ENCODE assay signal across 12 cellular contexts in the genomic region with DNA sequence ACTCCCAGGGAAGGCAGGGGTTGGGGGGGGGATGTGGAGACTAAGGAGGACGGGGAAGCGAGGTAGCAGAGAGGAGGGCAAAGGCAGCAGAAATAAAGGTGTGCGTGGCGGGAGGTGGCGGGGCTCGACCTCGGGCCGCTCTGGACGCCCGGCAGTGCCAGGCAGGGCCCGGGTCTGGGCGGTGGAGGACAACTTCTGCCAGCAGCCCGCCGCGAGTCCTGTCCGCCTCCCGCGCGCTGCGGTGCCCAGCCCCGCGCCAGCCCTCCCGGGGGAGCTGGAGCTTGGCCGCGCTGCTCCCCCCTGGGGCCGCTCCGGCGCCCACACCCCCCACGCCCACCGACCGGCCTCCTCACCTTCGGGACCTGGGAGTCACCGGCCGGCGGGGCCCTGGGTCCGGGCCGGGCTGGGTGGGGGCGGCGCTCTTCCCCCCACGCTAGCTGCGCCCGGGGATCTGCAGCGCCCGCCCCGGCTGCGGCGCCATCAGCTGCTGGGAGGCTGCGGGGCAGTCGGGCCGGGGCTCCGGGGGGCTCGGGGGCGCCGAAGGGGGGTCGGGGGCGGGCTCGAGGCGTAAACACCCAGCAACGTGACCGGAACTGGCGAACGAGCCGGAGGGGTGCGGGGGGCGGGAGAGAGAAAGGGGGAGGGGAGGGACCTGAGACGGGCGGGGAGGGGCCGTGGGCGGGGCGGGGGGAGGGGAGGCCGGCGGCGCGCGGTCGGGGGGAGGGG. TPM values are rescaled to one million over a fixed set of nuclear protein-coding genes. Genes with fewer than 3 reads are reported as not detected.
DNase-seq lines count a peak whose midpoint lies in the region; ATAC-seq, FAIRE-seq and TF ChIP-seq lines count a peak whose summit lies in the region.
"Had no signal": no experiment of that assay in that cellular context is flagged by ENCODE, and none has a peak within 500 bp of the region (broad histone marks: within the 10 kb centered on the region; RNA-seq: fewer than 3 reads in every experiment).

A gene (minus strand): TSS at position 595 of the 726 bp plus-strand sequence. CDS start 14,507 bp downstream, outside the sequence.

- H3K4me3 Mint-ChIP-seq in WTC11 = peak within 1 kb of the TSS; percentile 76
- H3K4me3 Mint-ChIP-seq: CD4-positive, CD25-positive, alpha-beta regulatory T cell had no signal

- ATAC-seq in A549 (peak; percentile 30 to 35), WTC11 (peak; percentile 19), HepG2 (peak; percentile 34), GM21381 (IDR thresholded peaks at IDR 0.05; ENCODE audit: unreplicated experiment) (no peak), GM19035 (IDR thresholded peaks at IDR 0.05; ENCODE audit: unreplicated experiment) (no peak)

- peaks cover 6% of the 10 kb centered on the region; the same call in 1 of the 2 replicates for H4K20me1 ChIP-seq in HepG2 (ENCODE audit: insufficient read depth, low read length)

- no peak within 1 kb of the TSS for H3K9ac ChIP-seq in HepG2 (ENCODE audit: insufficient read depth, low read depth, low read length)

- peaks cover 21% of the 10 kb centered on the region for H3K27me3 Mint-ChIP-seq in WTC11 (ENCODE audit: low read depth)

- DNase-seq in A549 (ENCODE audit: low read depth in 1 of 2, low spot score in 1 of 2) = no peak
- no peak for DNase-seq in H7
- peak; percentile 41 for DNase-seq in WTC11 (ENCODE audit: low spot score)
- no peak for DNase-seq in HepG2 (ENCODE audit: low spot score)
- no peak for DNase-seq in LoVo (ENCODE audit: low spot score)
- no peak for DNase-seq in inferior parietal cortex (ENCODE audit: extremely low spot score)

- H3K4me1 Mint-ChIP-seq in WTC11 = peaks cover 31% of the 10 kb centered on the region

- no peak within 1 kb of the TSS for H3K27ac Mint-ChIP-seq in WTC11
- H3K27ac Mint-ChIP-seq: activated T-cell treated with anti-CD3 and anti-CD28 coated beads, Interleukin-2, amount 50 U/mL, for 72 hours; CD4-positive, CD25-positive, alpha-beta regulatory T cell had no signal

- CTCF ChIA-PET in A549 (lab: Yijun Ruan, JAX) = interaction anchor here (1.0 to 1.4 kb wide), 2 partner anchors 9 to 21 kb away, joined by 3 to 4 read pairs; no protein-coding TSS in a partner anchor
- CTCF ChIA-PET in WTC11 (lab: Charles Lee) = interaction anchor here (0.6 to 1.8 kb wide), 7 partner anchors 28 to 355 kb away, joined by 3 to 12 read pairs (median 4); no protein-coding TSS in a partner anchor
- CTCF ChIA-PET in HepG2 (lab: Yijun Ruan, JAX; ENCODE audit: low intra/inter-chr PET ratio, low total read pairs) = no interaction called here

- TF ChIP-seq CTCF in A549 (IDR thresholded peaks at IDR 0.05) = no peak
- no peak for TF ChIP-seq CTCF in WTC11 (IDR thresholded peaks at IDR 0.05)
- TF ChIP-seq CTCF in HepG2 (CRISPR knock-in tag; IDR thresholded peaks at IDR 0.05) = no peak

- in situ Hi-C loops in HepG2 (cut with HindIII; ENCODE audit: extremely low pct_ligation_motif_present, low pct_unique_long_range_greater_than_20kb) = no loop called here

- TF ChIP-seq RAD21 in A549 (conservative IDR thresholded peaks at IDR 0.05 in 1 of 2, IDR thresholded peaks at IDR 0.05 in 1 of 2) (no peak), HepG2 (CRISPR knock-in tag; IDR thresholded peaks at IDR 0.05) (no peak)

- H3K4me2 ChIP-seq in A549 (peak within 1 kb of the TSS; percentile 94), HepG2 (ENCODE audit: low read depth, low read length) (no peak within 1 kb of the TSS)

- no peaks in the 10 kb centered on the region for H3K36me3 Mint-ChIP-seq in WTC11
- H3K36me3 Mint-ChIP-seq: CD4-positive, CD25-positive, alpha-beta regulatory T cell had no signal

- no peak for TF ChIP-seq EP300 in A549 (IDR thresholded peaks at IDR 0.05)
- TF ChIP-seq EP300 in HepG2 (IDR thresholded peaks at IDR 0.05; ENCODE audit: low read depth in 2 of 2, low read length in 2 of 2) = no peak
- no peak for TF ChIP-seq EP300 in HepG2 (CRISPR knock-in tag; IDR thresholded peaks at IDR 0.05; ENCODE audit: borderline replicate concordance)

- no peak within 1 kb of the TSS for H3K27ac ChIP-seq in A549
- no peak within 1 kb of the TSS for H3K27ac ChIP-seq in HepG2 (ENCODE audit: extremely low read length, insufficient read depth, low read length)
- H3K27ac ChIP-seq: psoas muscle had no signal

- H3K27me3 ChIP-seq in H7 (ENCODE audit: control insufficient read depth, insufficient read depth, low read length) (peaks cover 6% of the 10 kb centered on the region; the same call in 1 of the 2 replicates), HepG2 (ENCODE audit: control insufficient read depth in 1 of 2, insufficient read depth in 2 of 2, low read length in 2 of 2) (peaks cover 2 to 41% of the 10 kb centered on the region in 2 experiments; a peak in 2 of 5 replicates)

- 25% methylated on average over 18 of the region's 76 CpGs for WGBS in A549 (ENCODE audit: missing lambda C conversion rate)
- 22% methylated on average over 25 of the region's 76 CpGs for WGBS in HepG2 (ENCODE audit: low lambda C conversion rate)

- no peaks in the 10 kb centered on the region for H3K36me3 ChIP-seq in H7 (replicated peaks; ENCODE audit: control insufficient read depth, insufficient read depth, low read length)
- no peaks in the 10 kb centered on the region for H3K36me3 ChIP-seq in HepG2 (replicated peaks in 1 of 2; ENCODE audit: control insufficient read depth in 1 of 2, insufficient read depth in 2 of 2, low read length in 2 of 2)

- H3K9me3 Mint-ChIP-seq in WTC11 = no peaks in the 10 kb centered on the region
- H3K9me3 Mint-ChIP-seq: activated T-cell treated with anti-CD3 and anti-CD28 coated beads, Interleukin-2, amount 50 U/mL, for 72 hours had no signal

- TF ChIP-seq POLR2A in A549 (IDR thresholded peaks at IDR 0.05; ENCODE audit: low read length) (no peak), HepG2 (IDR thresholded peaks at IDR 0.05; ENCODE audit: insufficient read depth in 1 of 2, low read depth in 2 of 2, low read length in 2 of 2) (no peak)

- peaks cover 4% of the 10 kb centered on the region; the same call in 2 of the 3 replicates for H3K4me1 ChIP-seq in A549
- H3K4me1 ChIP-seq in HepG2 (ENCODE audit: insufficient read depth, low read length) = no peaks in the 10 kb centered on the region
- H3K4me1 ChIP-seq: psoas muscle had no signal

- intact Hi-C loops in HepG2 (cut with micrococcal nuclease; ENCODE audit: unreplicated experiment) = no loop called here

- FAIRE-seq in A549 (lab: Jason Lieb, UNC) (no peak), HepG2 (lab: Jason Lieb, UNC) (no peak)

- H3K4me3 ChIP-seq in A549 = peak within 1 kb of the TSS; percentile 51
- H3K4me3 ChIP-seq in H7 (ENCODE audit: insufficient read depth, low read depth, low read length) = peak within 1 kb of the TSS; percentile 59
- peak within 1 kb of the TSS in 1 of 3 experiments; percentile 28; a peak in 1 of 6 replicates for H3K4me3 ChIP-seq in HepG2 (replicated peaks in 1 of 3; ENCODE audit: insufficient read depth in 1 of 3, low read depth in 2 of 3, low read length in 3 of 3)
- H3K4me3 ChIP-seq: psoas muscle had no signal

- no peaks in the 10 kb centered on the region for H3K9me3 ChIP-seq in A549
- H3K9me3 ChIP-seq in HepG2 (ENCODE audit: low read length) = no peaks in the 10 kb centered on the region
- H3K9me3 ChIP-seq: psoas muscle had no signal

- H3K79me2 ChIP-seq in HepG2 (ENCODE audit: insufficient read depth, low read length) = no peaks in the 10 kb centered on the region

- H2AFZ ChIP-seq in HepG2 (ENCODE audit: low read length) = no peak within 1 kb of the TSS

- POLR2A ChIA-PET in A549 (lab: Yijun Ruan, JAX) = no interaction called here
- POLR2A ChIA-PET in WTC11 (lab: Charles Lee) = interaction anchor here (1.6 kb wide), 1 partner anchor 25 kb away, joined by 4 read pairs; no protein-coding TSS in a partner anchor
- POLR2A ChIA-PET in HepG2 (lab: Yijun Ruan, JAX) = interaction anchor here (1.1 kb wide), 1 partner anchor 38 kb away, joined by 4 read pairs; no protein-coding TSS in a partner anchor

- no TSS peak for BruUV-seq in HepG2 (replicated peaks; lab: Mats Ljungman, UMichigan)

TF ChIP-seq in A549, 52 proteins besides CTCF, POLR2A, EP300 and RAD21 (continues in another document):
- TF ChIP-seq HOXA7 (CRISPR knock-in tag; IDR thresholded peaks at IDR 0.05) = no peak
- TF ChIP-seq SREBF2 (IDR thresholded peaks at IDR 0.05) = no peak

RNA-seq across cellular contexts. Expression of the gene that starts here (rescaled TPM):
- polyA plus RNA-seq in A549 (2011; rRNA removed) (0.05 and 0.07 TPM in 2 replicates), A549 (2017; fragmentation: RNase III; extraction: RNeasy Plus Mini Kit Qiagen cat#74134 plus additional on column Dnase treatment) (0.08 to 0.12 TPM (median 0.10 TPM) in 3 replicates), HepG2 (2011; rRNA removed) (not detected in 2 replicates)
- polyA plus RNA-seq in A549 (2012; cell fraction: cytosol; rRNA removed) = 0.11 and 0.16 TPM in 2 replicates
- 0.28 and 0.36 TPM in 2 replicates for polyA plus RNA-seq in A549 (2012; cell fraction: nucleus; rRNA removed)
- 0.10 and 0.12 TPM in 2 replicates for polyA minus RNA-seq in A549 (2011; rRNA and poly(A)+ RNA removed)
- total RNA-seq in H7 (2014; rRNA removed; shearing (Covaris generic)) = 2.5 and 3.7 TPM in 2 replicates
- total RNA-seq in WTC11 (2021) (14.4 to 15.2 TPM (median 14.6 TPM) in 3 replicates), HepG2 (2016; rRNA removed; fragmentation: Illumina TruSeq; extraction: Trizol) (not detected in 2 replicates)
- not detected in 2 replicates for total RNA-seq in HepG2 (2016; cell fraction: cytosol; rRNA removed; fragmentation: Illumina TruSeq; extraction: Trizol; ENCODE audit: low read depth)
- total RNA-seq in HepG2 (2016; cell fraction: insoluble cytoplasmic fraction; rRNA removed; fragmentation: Illumina TruSeq; extraction: Trizol) = not detected in 2 replicates
- total RNA-seq in HepG2 (2016; cell fraction: membrane; rRNA removed; fragmentation: Illumina TruSeq; extraction: Trizol) = not detected in 2 replicates
- total RNA-seq in HepG2 (2016; cell fraction: nucleus; rRNA removed; fragmentation: Illumina TruSeq; extraction: Trizol) = not detected in 2 replicates
- not detected in 2 replicates for polyA plus RNA-seq in HepG2 (2011; cell fraction: cytosol; rRNA removed)
- polyA plus RNA-seq in HepG2 (2011; cell fraction: nucleus; rRNA removed) = not detected in 2 replicates
- 0.04 TPM in 1 of 2 replicates, not detected in the other for polyA plus RNA-seq in HepG2 (2012)
- not detected in 2 replicates for polyA plus RNA-seq in HepG2 (2016; cell fraction: cytosol; fragmentation: Illumina TruSeq; extraction: Trizol; ENCODE audit: low read depth)
- polyA plus RNA-seq in HepG2 (2016; cell fraction: insoluble cytoplasmic fraction; fragmentation: Illumina TruSeq; extraction: Trizol; ENCODE audit: low read depth) = not detected in 2 replicates
- polyA plus RNA-seq in HepG2 (2016; cell fraction: membrane; fragmentation: Illumina TruSeq; extraction: Trizol; ENCODE audit: low read depth) = not detected in 2 replicates
- polyA plus RNA-seq in HepG2 (2016; cell fraction: nucleus; fragmentation: Illumina TruSeq; extraction: Trizol; ENCODE audit: insufficient read depth, low read depth) = not detected in 2 replicates
- polyA minus RNA-seq in HepG2 (2011; rRNA and poly(A)+ RNA removed; ENCODE audit: low replicate concordance) = 2.1 TPM in 1 of 2 replicates, not detected in the other
- polyA minus RNA-seq in HepG2 (2011; cell fraction: cytosol; rRNA and poly(A)+ RNA removed) = not detected in 2 replicates
- not detected in 2 replicates for polyA minus RNA-seq in HepG2 (2011; cell fraction: nucleus; rRNA and poly(A)+ RNA removed)
- total RNA-seq: NCI-H460 had no signal
- polyA plus RNA-seq: CD4-positive, CD25-positive, alpha-beta regulatory T cell had no signal

Comparison
In these comparisons a context has a peak if more than half of its experiments do, and no peak if none do; other contexts are left out.
1. Peak in ATAC-seq, H3K4me3 ChIP-seq and H3K4me2 ChIP-seq in A549; RNA of the gene not detected or under 1 TPM.
2. ATAC-seq: peak in WTC11 (single experiment) and HepG2 (single experiment); none in GM21381 (single experiment) and GM19035 (single experiment).